ENCODE assay signal across 8 cellular contexts in genomic region chr12:45725631-45726593, GRCh38. TPM values are rescaled to one million over a fixed set of nuclear protein-coding genes. Genes with fewer than 3 reads are reported as not detected.
DNase-seq lines count a peak whose midpoint lies in the region; ATAC-seq and TF ChIP-seq lines count a peak whose summit lies in the region.

No MANE protein-coding gene starts in this region.

- no peaks in the 10 kb centered on the region for H3K27me3 ChIP-seq in CD4-positive, alpha-beta memory T cell (ENCODE audit: insufficient read depth, low read length)

- H3K9me3 Mint-ChIP-seq in CD4-positive, alpha-beta memory T cell = peaks cover 0 to 3% (median 0%) of the 10 kb centered on the region in 8 donors
- H3K9me3 Mint-ChIP-seq in activated CD8-positive, alpha-beta T cell treated with anti-CD3 and anti-CD28 coated beads, Interleukin-2, amount 10 ng/mL, durations not matched to agents 7 days and 5 days (ENCODE audit: insufficient read depth) = no peaks in the 10 kb centered on the region

- peaks cover 45% of the 10 kb centered on the region for H3K4me1 ChIP-seq in CD4-positive, alpha-beta memory T cell (ENCODE audit: insufficient read depth, low read length)

- H3K9me3 ChIP-seq in CD4-positive, alpha-beta memory T cell (ENCODE audit: control insufficient read depth in 1 of 2, low read length in 2 of 2) = no peaks in the 10 kb centered on the region

- POLR2A ChIA-PET in CD4-positive, alpha-beta memory T cell (lab: Charles Lee; ENCODE audit: partially characterized antibody) = interaction anchor here (0.6 to 8.6 kb wide), 22 partner anchors 10 to 543 kb away, joined by 3 to 99 read pairs (median 5); partner anchors contain the start of genes ANO6, SCAF11 and SLC38A1
- POLR2A ChIA-PET in activated CD8-positive, alpha-beta T cell treated with anti-CD3 and anti-CD28 coated beads, Interleukin-2, amount 10 ng/mL, durations not matched to agents 7 days and 5 days (lab: Charles Lee) = interaction anchor here (0.6 to 6.0 kb wide), 17 partner anchors 9 to 1489 kb away, joined by 3 to 73 read pairs (median 4); partner anchors contain the start of genes ANO6, SCAF11 and SLC38A1

- peak; percentile 45 for TF ChIP-seq CTCF in GM20000 (IDR thresholded peaks at IDR 0.05; ENCODE audit: extremely low read depth, missing control alignments)

- CTCF ChIA-PET in CD4-positive, alpha-beta memory T cell (lab: Charles Lee; ENCODE audit: partially characterized antibody) = interaction anchor here (0.8 to 7.9 kb wide), 14 partner anchors 8 to 265 kb away, joined by 3 to 94 read pairs (median 6); partner anchors contain the start of gene SCAF11
- CTCF ChIA-PET in activated CD8-positive, alpha-beta T cell treated with anti-CD3 and anti-CD28 coated beads, Interleukin-2, amount 10 ng/mL, durations not matched to agents 7 days and 5 days (lab: Charles Lee) = interaction anchor here (0.7 to 11.5 kb wide), 33 partner anchors 10 to 598 kb away, joined by 3 to 195 read pairs (median 4); partner anchors contain the start of gene SCAF11

- peaks cover 22 to 63% (median 30%) of the 10 kb centered on the region in 4 donors for H3K4me1 Mint-ChIP-seq in CD4-positive, alpha-beta memory T cell
- H3K4me1 Mint-ChIP-seq in activated CD8-positive, alpha-beta T cell treated with anti-CD3 and anti-CD28 coated beads, Interleukin-2, amount 10 ng/mL, durations not matched to agents 7 days and 5 days (ENCODE audit: low read depth) = peaks cover 31% of the 10 kb centered on the region

- H3K36me3 Mint-ChIP-seq in CD4-positive, alpha-beta memory T cell = peaks cover 0 to 36% of the 10 kb centered on the region in 2 donors
- H3K36me3 Mint-ChIP-seq in activated CD8-positive, alpha-beta T cell treated with anti-CD3 and anti-CD28 coated beads, Interleukin-2, amount 10 ng/mL, durations not matched to agents 7 days and 5 days (ENCODE audit: low read depth) = peaks cover 36% of the 10 kb centered on the region

- H3K27ac ChIP-seq in CD4-positive, alpha-beta memory T cell (ENCODE audit: low read depth, low read length) = peak overlapping the region; percentile 98

- peak overlapping the region; percentile 87 to 99 (median 99) for H3K27ac Mint-ChIP-seq in CD4-positive, alpha-beta memory T cell
- H3K27ac Mint-ChIP-seq in activated CD8-positive, alpha-beta T cell treated with anti-CD3 and anti-CD28 coated beads, Interleukin-2, amount 10 ng/mL, durations not matched to agents 7 days and 5 days = peak overlapping the region; percentile 99

- peak overlapping the region; percentile 92 to 100 (median 100) for H3K4me3 Mint-ChIP-seq in CD4-positive, alpha-beta memory T cell
- H3K4me3 Mint-ChIP-seq in activated CD8-positive, alpha-beta T cell treated with anti-CD3 and anti-CD28 coated beads, Interleukin-2, amount 10 ng/mL, durations not matched to agents 7 days and 5 days = peak overlapping the region; percentile 100

- intact Hi-C loops in CD4-positive, alpha-beta memory T cell (cut with micrococcal nuclease) = loop anchor here (1.0 to 5.0 kb wide), 5 partner anchors 57 to 555 kb away; no protein-coding TSS in a partner anchor

- no peaks in the 10 kb centered on the region for H3K27me3 Mint-ChIP-seq in CD4-positive, alpha-beta memory T cell
- H3K27me3 Mint-ChIP-seq in activated CD8-positive, alpha-beta T cell treated with anti-CD3 and anti-CD28 coated beads, Interleukin-2, amount 10 ng/mL, durations not matched to agents 7 days and 5 days (ENCODE audit: low read depth) = no peaks in the 10 kb centered on the region

- no peak for ATAC-seq in activated CD8-positive, alpha-beta T cell treated with anti-CD3 and anti-CD28 coated beads, Interleukin-2, amount 10 ng/mL, durations not matched to agents 7 days and 5 days
- ATAC-seq in GM21619 (IDR thresholded peaks at IDR 0.05; ENCODE audit: unreplicated experiment) (no peak), HG02981 (IDR thresholded peaks at IDR 0.05; ENCODE audit: unreplicated experiment) (no peak)

- no peaks in the 10 kb centered on the region for H3K36me3 ChIP-seq in CD4-positive, alpha-beta memory T cell (ENCODE audit: insufficient read depth, low read length)

- DNase-seq in CD4-positive, alpha-beta memory T cell = peak; percentile 59 to 65 (median 62)
- DNase-seq in GM20000 (ENCODE audit: low spot score) (peak; percentile 37), NCI-H226 (peak; percentile 52), germinal center (ENCODE audit: low spot score) (peak; percentile 48), pons (ENCODE audit: low spot score) (peak; percentile 89)
- DNase-seq in activated CD8-positive, alpha-beta T cell treated with anti-CD3 and anti-CD28 coated beads, Interleukin-2, amount 10 ng/mL, durations not matched to agents 7 days and 5 days = peak; percentile 61

- H3K4me3 ChIP-seq in CD4-positive, alpha-beta memory T cell (ENCODE audit: low read length in 2 of 2) = peak overlapping the region; percentile 78 to 89

RNA-seq across cellular contexts. Expression of gene ARID2, which starts 3.6 kb away (rescaled TPM):
- 10 to 100 TPM; 51.1 to 51.8 TPM for total RNA-seq in CD4-positive, alpha-beta memory T cell
- 10 to 100 TPM in 1 of 2 donors, 1 to 10 TPM in 1; 6.3 to 12.7 TPM for polyA plus RNA-seq in CD4-positive, alpha-beta memory T cell
- total RNA-seq in activated CD8-positive, alpha-beta T cell treated with anti-CD3 and anti-CD28 coated beads, Interleukin-2, amount 10 ng/mL, durations not matched to agents 7 days and 5 days = 10 to 100 TPM; 49.0 to 52.3 TPM

Comparison
In these comparisons a context has a peak if more than half of its experiments do, and no peak if none do; other contexts are left out.
1. DNase-seq: peak in every context shown above with its lines; median percentile 89 in pons; 62 in CD4-positive, alpha-beta memory T cell; 61 in activated CD8-positive, alpha-beta T cell treated with anti-CD3 and anti-CD28 coated beads, Interleukin-2, amount 10 ng/mL, durations not matched to agents 7 days and 5 days; 52 in NCI-H226; 48 in germinal center; 37 in GM20000.